1 cellular context compared by ENCODE assay signal in the genomic region with DNA sequence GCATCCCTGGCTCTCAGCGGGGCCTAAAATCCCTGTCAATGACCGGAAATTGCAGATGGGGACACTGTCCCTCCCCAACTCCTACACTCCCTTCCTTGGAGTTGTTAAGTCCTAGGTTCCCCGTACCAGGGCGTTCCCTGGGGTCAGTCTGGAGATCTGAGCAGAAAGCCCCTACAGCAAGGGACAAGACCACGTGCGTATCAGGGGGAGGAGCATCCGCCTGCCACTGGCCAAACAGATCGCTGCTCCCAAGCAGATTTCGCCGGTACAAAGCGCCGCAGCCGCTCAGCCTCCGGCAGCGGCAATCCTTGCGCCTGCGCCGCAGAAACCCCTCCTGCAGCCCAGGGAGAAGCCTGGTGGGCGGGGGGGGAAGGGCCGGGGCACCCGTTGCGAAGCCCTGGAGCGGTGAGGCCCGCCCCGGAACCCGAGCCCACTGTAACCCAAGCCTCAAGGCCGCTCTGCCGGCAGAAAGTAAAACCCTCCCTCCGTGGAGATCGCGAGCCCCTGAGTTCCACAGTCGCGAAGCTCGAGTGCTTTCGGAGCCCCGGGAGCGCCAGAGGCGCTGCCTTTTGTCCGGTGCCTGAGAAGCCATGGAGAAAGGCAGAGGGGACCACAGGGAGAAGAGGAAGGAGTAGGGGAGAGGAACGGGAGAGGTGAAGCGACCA.
TF ChIP-seq lines count a peak whose summit lies in the region.

No MANE protein-coding gene starts in this region.

TF ChIP-seq in A549, 52 proteins besides CTCF, POLR2A, EP300 and RAD21:
- TF ChIP-seq, protein P1, sequence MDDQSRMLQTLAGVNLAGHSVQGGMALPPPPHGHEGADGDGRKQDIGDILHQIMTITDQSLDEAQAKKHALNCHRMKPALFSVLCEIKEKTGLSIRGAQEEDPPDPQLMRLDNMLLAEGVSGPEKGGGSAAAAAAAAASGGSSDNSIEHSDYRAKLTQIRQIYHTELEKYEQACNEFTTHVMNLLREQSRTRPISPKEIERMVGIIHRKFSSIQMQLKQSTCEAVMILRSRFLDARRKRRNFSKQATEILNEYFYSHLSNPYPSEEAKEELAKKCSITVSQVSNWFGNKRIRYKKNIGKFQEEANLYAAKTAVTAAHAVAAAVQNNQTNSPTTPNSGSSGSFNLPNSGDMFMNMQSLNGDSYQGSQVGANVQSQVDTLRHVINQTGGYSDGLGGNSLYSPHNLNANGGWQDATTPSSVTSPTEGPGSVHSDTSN (IDR thresholded peaks at IDR 0.05), result no peak
